In genomic region chr2:109166811-109167210, GRCh38 we compare ENCODE assay signal across 17 cellular contexts. TPM values are rescaled to one million over a fixed set of nuclear protein-coding genes. Genes with fewer than 3 reads are reported as not detected.
DNase-seq lines count a peak whose midpoint lies in the region; ATAC-seq and TF ChIP-seq lines count a peak whose summit lies in the region.
"Had no signal": no experiment of that assay in that cellular context is flagged by ENCODE, and none has a peak within 500 bp of the region (broad histone marks: within the 10 kb centered on the region; RNA-seq: fewer than 3 reads in every experiment).

No MANE protein-coding gene starts in this region.

- peaks cover 3% of the 10 kb centered on the region for H3K36me3 Mint-ChIP-seq in T-cell

- H3K4me1 ChIP-seq in MM.1S (ENCODE audit: low read length), result peaks cover 11% of the 10 kb centered on the region
- H3K4me1 ChIP-seq: BE2C had no signal

- no peak overlapping the region for H3K4me3 ChIP-seq in skeletal muscle cell (ENCODE audit: low read depth, low read length)
- H3K4me3 ChIP-seq in MM.1S (ENCODE audit: low read length), result no peak overlapping the region
- H3K4me3 ChIP-seq: lower lobe of right lung had no signal

- peaks cover 0 to 3% (median 0%) of the 10 kb centered on the region in 3 donors for H3K9me3 Mint-ChIP-seq in T-cell
- H3K9me3 Mint-ChIP-seq: activated T-helper 2 cell treated with anti-CD3 and anti-CD28 coated beads, Interferon-gamma antibody, Interleukin-2, Interleukin-4, amounts not matched to agents 10 μg/mL and 5 μg/mL and 100 μg/mL, durations not matched to agents 14 hours and 24 hours and 36 hours had no signal

- no peak overlapping the region for H2AFZ ChIP-seq in MM.1S (ENCODE audit: low read length)

- no peak overlapping the region for H3K4me3 Mint-ChIP-seq in T-cell
- H3K4me3 Mint-ChIP-seq: naive B cell had no signal

- H3K36me3 ChIP-seq in MM.1S (replicated peaks; ENCODE audit: insufficient read depth, low read length), result no peaks in the 10 kb centered on the region
- H3K36me3 ChIP-seq: BE2C, lower lobe of right lung had no signal

- ATAC-seq in T-cell (replicated peaks in 1 of 4) (no peak), GM21786 (IDR thresholded peaks at IDR 0.05; ENCODE audit: unreplicated experiment) (no peak)
- ATAC-seq: lower lobe of right lung had no signal

- peak; percentile 65 for DNase-seq in GM03348 (ENCODE audit: low spot score)
- DNase-seq in RPMI7951 (ENCODE audit: low read depth), result peak; percentile 60
- DNase-seq in fibroblast of gingiva (ENCODE audit: low read depth), result peak; percentile 90
- peak; percentile 91 for DNase-seq in skeletal muscle cell (ENCODE audit: low read depth)
- no peak for DNase-seq in T-cell
- DNase-seq in MM.1S, result no peak
- DNase-seq: activated CD4-positive, alpha-beta T cell treated with anti-CD3 and anti-CD28 coated beads for 1 hour; BE2C; glutamatergic neuron; lower lobe of right lung; naive B cell; NCI-H1694 treated with DMSO at 0.1 percent for 48 hours; NCI-H524; posterior cingulate gyrus; small intestine had no signal

- no peak overlapping the region for H3K9ac ChIP-seq in MM.1S (ENCODE audit: low read length)

- peaks cover 0 to 10% of the 10 kb centered on the region in 2 donors for H3K27me3 Mint-ChIP-seq in T-cell
- H3K27me3 Mint-ChIP-seq: naive B cell had no signal

- H3K9me2 ChIP-seq in MM.1S (replicated peaks; ENCODE audit: insufficient read depth, low read length), result no peaks in the 10 kb centered on the region

- peaks cover 14 to 20% (median 14%) of the 10 kb centered on the region in 3 donors for H3K4me1 Mint-ChIP-seq in T-cell

- CTCF ChIA-PET in T-cell (lab: Charles Lee), result interaction anchor here in 1 of 2 donors (0.6 to 0.7 kb wide), 2 partner anchors 13 to 16 kb away, joined by 3 to 4 read pairs; no protein-coding TSS in a partner anchor

- POLR2A ChIA-PET in T-cell (lab: Charles Lee), result no interaction called here

- H4K20me1 ChIP-seq in MM.1S (ENCODE audit: insufficient read depth, low read length), result no peaks in the 10 kb centered on the region

- no peaks in the 10 kb centered on the region for H3K27me3 ChIP-seq in MM.1S (replicated peaks; ENCODE audit: insufficient read depth, low read length)

- peaks cover 85% of the 10 kb centered on the region for H3K79me2 ChIP-seq in MM.1S (ENCODE audit: low read length)

- no peak for TF ChIP-seq CTCF in MM.1S (IDR thresholded peaks at IDR 0.05; ENCODE audit: low read length)

- H3K9me3 ChIP-seq in MM.1S (replicated peaks; ENCODE audit: insufficient read depth, low read length), result no peaks in the 10 kb centered on the region
- H3K9me3 ChIP-seq: BE2C, lower lobe of right lung had no signal

- H3K27ac ChIP-seq in MM.1S (ENCODE audit: low read length), result no peak overlapping the region
- H3K27ac ChIP-seq: lower lobe of right lung had no signal

- H3F3A ChIP-seq in MM.1S (ENCODE audit: insufficient read depth, low read length), result no peaks in the 10 kb centered on the region

- no peak overlapping the region for H3K4me2 ChIP-seq in MM.1S (ENCODE audit: low read depth, low read length)

- no peak overlapping the region for H3K27ac Mint-ChIP-seq in T-cell
- H3K27ac Mint-ChIP-seq: activated T-helper 2 cell treated with anti-CD3 and anti-CD28 coated beads, Interferon-gamma antibody, Interleukin-2, Interleukin-4, amounts not matched to agents 10 μg/mL and 5 μg/mL and 100 μg/mL, durations not matched to agents 14 hours and 24 hours and 36 hours had no signal

RNA-seq across cellular contexts. Expression of gene SH3RF3, which starts 37.8 kb away (rescaled TPM):
- 4.3 and 4.6 TPM in 2 replicates for total RNA-seq in RPMI7951 (2014; rRNA removed; shearing (Covaris generic))
- 1 to 10 TPM; 1.8 to 4.6 (median 3.6) TPM for total RNA-seq in T-cell

Comparison
In these comparisons a context has a peak if more than half of its experiments do, and no peak if none do; other contexts are left out.
1. DNase-seq: peak in GM03348 (single experiment), RPMI7951 (single experiment), fibroblast of gingiva (single experiment) and skeletal muscle cell (single experiment); none in T-cell (0 of 34) and MM.1S (single experiment).